1 cellular context compared by ENCODE assay signal in genomic region chr12:122946690-122947271, GRCh38.
TF ChIP-seq lines count a peak whose summit lies in the region.

No MANE protein-coding gene starts in this region.

TF ChIP-seq in K562, 482 proteins besides CTCF, POLR2A, EP300 and RAD21 (continued from another document and continues in another):
- no peak for TF ChIP-seq ZNF609 (CRISPR knock-in tag; IDR thresholded peaks at IDR 0.05; ENCODE audit: borderline replicate concordance)
- no peak for TF ChIP-seq ZBTB43 (CRISPR knock-in tag; IDR thresholded peaks at IDR 0.05)
- TF ChIP-seq PTTG1 (tag; IDR thresholded peaks at IDR 0.05; ENCODE audit: low read depth): no peak
- no peak for TF ChIP-seq CCAR2 (IDR thresholded peaks at IDR 0.05; ENCODE audit: low read depth, low read length)
- no peak for TF ChIP-seq ASH1L (IDR thresholded peaks at IDR 0.05; ENCODE audit: borderline replicate concordance, low read depth, partially characterized antibody)
- TF ChIP-seq ZNF586 (CRISPR knock-in tag; conservative IDR thresholded peaks at IDR 0.05): no peak
- peak; percentile 35 for TF ChIP-seq RBBP5 (IDR thresholded peaks at IDR 0.05; ENCODE audit: borderline replicate concordance, insufficient read depth, low read length, poor library complexity, severe bottlenecking)
- no peak for TF ChIP-seq GTF2E2 (tag; IDR thresholded peaks at IDR 0.05)
- peak; percentile 59 for TF ChIP-seq NFE2 (IDR thresholded peaks at IDR 0.05; ENCODE audit: low read depth)
- no peak for TF ChIP-seq E4F1 (CRISPR knock-in tag; IDR thresholded peaks at IDR 0.05; ENCODE audit: borderline replicate concordance)
- no peak for TF ChIP-seq DIDO1 (tag; IDR thresholded peaks at IDR 0.05; ENCODE audit: low read depth)
- no peak for TF ChIP-seq U2AF2 (optimal IDR thresholded peaks at IDR 0.05; ENCODE audit: low read depth, low read length)
- TF ChIP-seq HDAC1 (IDR thresholded peaks at IDR 0.05): 0 out of 4 replicates have a peak, but pooled peaks of 1 of the 2 experiments have one; percentile 37
- no peak for TF ChIP-seq TCF7L2 (IDR thresholded peaks at IDR 0.05; ENCODE audit: low read depth, low read length)
- TF ChIP-seq ARID3A (IDR thresholded peaks at IDR 0.05; ENCODE audit: borderline replicate concordance, low read depth, low read length): no peak
- no peak for TF ChIP-seq MAFG (tag; conservative IDR thresholded peaks at IDR 0.05)
- no peak for TF ChIP-seq MYC (IDR thresholded peaks at IDR 0.05; ENCODE audit: low read depth, low read length)
- TF ChIP-seq MYC (CRISPR knock-in tag; IDR thresholded peaks at IDR 0.05; ENCODE audit: borderline replicate concordance, low read depth): no peak
- TF ChIP-seq ZNF655 (CRISPR knock-in tag; IDR thresholded peaks at IDR 0.05): no peak
- TF ChIP-seq CTCFL (IDR thresholded peaks at IDR 0.05; ENCODE audit: borderline replicate concordance, insufficient read depth, low read depth, low read length, poor library complexity, severe bottlenecking): no peak
- TF ChIP-seq MAFK (IDR thresholded peaks at IDR 0.05; ENCODE audit: low read length): peak; percentile 50; the same call in 1 of the 2 replicates
- no peak for TF ChIP-seq CHD7 (IDR thresholded peaks at IDR 0.05; ENCODE audit: low read depth, low read length)
- no peak for TF ChIP-seq CHD1 (IDR thresholded peaks at IDR 0.05; ENCODE audit: low read length)
